8 cellular contexts compared by ENCODE assay signal in the genomic region with DNA sequence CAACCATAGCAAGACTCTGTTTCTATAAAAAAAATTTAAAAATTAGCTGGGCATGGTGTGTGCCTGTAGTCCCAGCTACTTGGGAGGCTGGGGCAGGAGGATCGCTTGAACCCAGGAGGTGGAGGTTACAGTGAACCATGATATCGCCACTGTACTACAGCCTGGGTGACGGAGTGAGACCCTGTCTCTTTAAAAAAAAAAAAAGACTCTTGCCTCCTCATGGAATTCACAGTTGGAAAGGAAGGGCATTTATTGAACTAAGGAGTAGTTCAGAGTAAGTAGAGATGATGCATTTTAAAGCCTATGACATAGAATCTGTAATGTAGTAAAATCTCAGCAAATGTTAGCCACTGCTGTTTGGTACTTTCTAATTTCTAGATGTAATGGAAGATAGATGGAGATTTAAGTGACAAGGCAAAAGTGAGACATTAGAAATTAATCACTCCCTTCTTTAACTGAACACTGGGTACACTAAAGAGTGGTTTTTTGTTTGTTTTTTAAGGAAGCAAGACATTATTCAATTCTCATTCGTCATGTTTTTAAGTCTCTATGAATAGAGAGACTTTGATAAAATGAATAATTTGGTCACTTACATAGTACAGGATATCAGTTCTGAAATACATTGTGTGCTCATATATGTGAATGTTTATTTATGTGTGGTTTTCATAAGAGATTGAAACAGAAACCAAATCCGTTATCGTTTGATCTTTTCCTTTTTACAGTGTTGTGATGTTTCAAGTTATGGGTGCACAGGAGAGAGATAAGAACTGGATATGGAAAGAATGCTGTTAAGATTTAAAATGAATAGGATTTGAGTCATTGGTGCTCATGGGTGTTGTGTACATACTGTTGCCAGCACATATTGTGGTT. TPM values are rescaled to one million over a fixed set of nuclear protein-coding genes. Genes with fewer than 3 reads are reported as not detected.
A peak's percentile ranks its signal among the peaks of the same experiment; 100 is the strongest.
DNase-seq lines count a peak whose midpoint lies in the region; ATAC-seq, FAIRE-seq and TF ChIP-seq lines count a peak whose summit lies in the region.

No MANE protein-coding gene starts in this region.

- H2AFZ ChIP-seq in GM12878 (ENCODE audit: control insufficient read depth, low read depth, low read length): no peak overlapping the region

- in situ Hi-C loops in GM12878 (cut with MboI): no loop called here

- CTCF ChIA-PET in CD4-positive, alpha-beta T cell (lab: Charles Lee): no interaction called here
- CTCF ChIA-PET in GM12878 (lab: Yijun Ruan, JAX): interaction anchor here (1.0 kb wide), 1 partner anchor 12 kb away, joined by 3 read pairs; no protein-coding TSS in a partner anchor

- POLR2A ChIA-PET in CD4-positive, alpha-beta T cell (lab: Charles Lee): interaction anchor here (1.0 kb wide), 1 partner anchor 10 kb away, joined by 5 read pairs; no protein-coding TSS in a partner anchor
- POLR2A ChIA-PET in GM12878 (lab: Charles Lee): no interaction called here

- no peak for TF ChIP-seq POLR2A in GM12878 (IDR thresholded peaks at IDR 0.05; ENCODE audit: low read depth, low read length)

- peaks cover 19% of the 10 kb centered on the region for H3K9me3 ChIP-seq in CD4-positive, alpha-beta T cell (ENCODE audit: control insufficient read depth, low read length)
- H3K9me3 ChIP-seq in GM12878 (replicated peaks; ENCODE audit: control insufficient read depth, insufficient read depth, low read length): peaks cover 30% of the 10 kb centered on the region

- H3K27me3 Mint-ChIP-seq in CD4-positive, alpha-beta T cell: no peaks in the 10 kb centered on the region
- H3K27me3 Mint-ChIP-seq in memory B cell: no peaks in the 10 kb centered on the region

- peaks cover 5 to 12% of the 10 kb centered on the region in 2 experiments for H3K36me3 ChIP-seq in GM12878 (ENCODE audit: control insufficient read depth in 2 of 2, insufficient read depth in 2 of 2, low read length in 1 of 2)

- RAD21 ChIA-PET in GM12878 (lab: Charles Lee; ENCODE audit: unreplicated experiment): interaction anchor here (0.7 kb wide), 1 partner anchor 11 kb away, joined by 3 read pairs; no protein-coding TSS in a partner anchor

- TF ChIP-seq CTCF in CD4-positive, alpha-beta T cell (IDR thresholded peaks at IDR 0.05): no peak
- no peak for TF ChIP-seq CTCF in GM12878 (IDR thresholded peaks at IDR 0.05 in 2 of 3, conservative IDR thresholded peaks at IDR 0.05 in 1 of 3; ENCODE audit: control insufficient read depth in 2 of 3, extremely low read depth in 1 of 3, insufficient read depth in 1 of 3, low read depth in 3 of 3, low read length in 3 of 3)

- H3K4me2 ChIP-seq in GM12878 (ENCODE audit: control insufficient read depth, insufficient read depth): peak overlapping the region; percentile 78

- H3K79me2 ChIP-seq in GM12878 (ENCODE audit: control insufficient read depth, insufficient read depth, low read length): peaks cover 87% of the 10 kb centered on the region

- no TSS peak for BruUV-seq in GM12878 (replicated peaks; lab: Mats Ljungman, UMichigan)

- peak overlapping the region; percentile 60 for H3K4me3 Mint-ChIP-seq in CD4-positive, alpha-beta T cell
- peak overlapping the region; percentile 69 for H3K4me3 Mint-ChIP-seq in memory B cell

- H3K27me3 ChIP-seq in CD4-positive, alpha-beta T cell (ENCODE audit: control insufficient read depth, insufficient read depth, low read length): no peaks in the 10 kb centered on the region
- no peaks in the 10 kb centered on the region for H3K27me3 ChIP-seq in GM12878 (replicated peaks in 1 of 2; ENCODE audit: control insufficient read depth in 2 of 2, insufficient read depth in 2 of 2, low read length in 1 of 2)

- H3K4me1 Mint-ChIP-seq in CD4-positive, alpha-beta T cell (ENCODE audit: low read depth): peaks cover 67% of the 10 kb centered on the region
- H3K4me1 Mint-ChIP-seq in memory B cell: peaks cover 16% of the 10 kb centered on the region

- H3K27ac Mint-ChIP-seq in CD4-positive, alpha-beta T cell: peak overlapping the region; percentile 80
- H3K27ac Mint-ChIP-seq in memory B cell: peak overlapping the region; percentile 87

- no peak for TF ChIP-seq RAD21 in GM12878 (IDR thresholded peaks at IDR 0.05; ENCODE audit: insufficient read depth, low read depth, low read length)

- 49% methylated on average over 6 of the region's 6 CpGs for WGBS in GM12878 (ENCODE audit: insufficient coverage, insufficient replicate concordance, low lambda C conversion rate, missing lambda C conversion rate)

- no peak overlapping the region for H3K9ac ChIP-seq in GM12878 (ENCODE audit: control insufficient read depth, insufficient read depth, low read length)

- SMC1A ChIA-PET in GM12878 (lab: Charles Lee; ENCODE audit: uncharacterized antibody, unreplicated experiment): interaction anchor here (1.0 kb wide), 2 partner anchors 9 to 11 kb away, joined by 4 read pairs; no protein-coding TSS in a partner anchor

- peaks cover 13% of the 10 kb centered on the region for H3K9me3 Mint-ChIP-seq in CD4-positive, alpha-beta T cell
- peaks cover 7% of the 10 kb centered on the region for H3K9me3 Mint-ChIP-seq in memory B cell

- no peak for DNase-seq in CD4-positive, alpha-beta T cell
- DNase-seq in Jurkat, Clone E6-1 (ENCODE audit: low read depth, low spot score): peak; percentile 22
- DNase-seq in GM12878 (ENCODE audit: low read depth, low spot score) (no peak), memory B cell (ENCODE audit: low spot score in 2 of 2) (no peak), NCI-H1105 treated with DMSO at 0.1 percent for 48 hours (lab: John Stamatoyannopoulos, UW) (no peak)
- DNase-seq in effector CD4-positive, alpha-beta T cell: no peak
- DNase-seq in stimulated activated naive CD4-positive, alpha-beta T cell treated with Interleukin-2 at 50 U/mL for 16 hours (lab: John Stamatoyannopoulos, UW): no peak

- H4K20me1 ChIP-seq in GM12878 (ENCODE audit: control insufficient read depth, insufficient read depth): no peaks in the 10 kb centered on the region

- TF ChIP-seq EP300 in GM12878 (IDR thresholded peaks at IDR 0.05; ENCODE audit: borderline replicate concordance in 1 of 2, control insufficient read depth in 1 of 2, low read depth in 2 of 2, low read length in 2 of 2): no peak

- intact Hi-C loops in CD4-positive, alpha-beta T cell (cut with DNase I, micrococcal nuclease): no loop called here
- intact Hi-C loops in GM12878 (cut with micrococcal nuclease; ENCODE audit: unreplicated experiment): no loop called here

- peak overlapping the region; percentile 31 for H3K27ac ChIP-seq in CD4-positive, alpha-beta T cell (ENCODE audit: low read depth, low read length)
- peak overlapping the region; percentile 35 for H3K27ac ChIP-seq in GM12878 (ENCODE audit: control insufficient read depth, insufficient read depth)

- H3K4me1 ChIP-seq in GM12878 (ENCODE audit: control insufficient read depth, insufficient read depth, low read length): no peaks in the 10 kb centered on the region

- H3K4me3 ChIP-seq in Jurkat, Clone E6-1 (ENCODE audit: low read length): no peak overlapping the region
- peak overlapping the region; percentile 19; the same call in 1 of the 2 replicates for H3K4me3 ChIP-seq in GM12878

- ATAC-seq in CD4-positive, alpha-beta T cell (ENCODE audit: poor library complexity): peak; percentile 82
- ATAC-seq in GM21367 (IDR thresholded peaks at IDR 0.05; ENCODE audit: unreplicated experiment) (peak; percentile 72), GM12878 (peak; percentile 89), memory B cell (ENCODE audit: low read depth) (peak; percentile 63)

- peak; percentile 83 for FAIRE-seq in GM12878 (lab: Jason Lieb, UNC)

- peaks cover 48% of the 10 kb centered on the region for H3K36me3 Mint-ChIP-seq in CD4-positive, alpha-beta T cell (ENCODE audit: low read depth)
- H3K36me3 Mint-ChIP-seq in memory B cell: peaks cover 22% of the 10 kb centered on the region

TF ChIP-seq in GM12878, 131 proteins besides CTCF, POLR2A, EP300 and RAD21 (continues in another document):
- TF ChIP-seq, protein P1, sequence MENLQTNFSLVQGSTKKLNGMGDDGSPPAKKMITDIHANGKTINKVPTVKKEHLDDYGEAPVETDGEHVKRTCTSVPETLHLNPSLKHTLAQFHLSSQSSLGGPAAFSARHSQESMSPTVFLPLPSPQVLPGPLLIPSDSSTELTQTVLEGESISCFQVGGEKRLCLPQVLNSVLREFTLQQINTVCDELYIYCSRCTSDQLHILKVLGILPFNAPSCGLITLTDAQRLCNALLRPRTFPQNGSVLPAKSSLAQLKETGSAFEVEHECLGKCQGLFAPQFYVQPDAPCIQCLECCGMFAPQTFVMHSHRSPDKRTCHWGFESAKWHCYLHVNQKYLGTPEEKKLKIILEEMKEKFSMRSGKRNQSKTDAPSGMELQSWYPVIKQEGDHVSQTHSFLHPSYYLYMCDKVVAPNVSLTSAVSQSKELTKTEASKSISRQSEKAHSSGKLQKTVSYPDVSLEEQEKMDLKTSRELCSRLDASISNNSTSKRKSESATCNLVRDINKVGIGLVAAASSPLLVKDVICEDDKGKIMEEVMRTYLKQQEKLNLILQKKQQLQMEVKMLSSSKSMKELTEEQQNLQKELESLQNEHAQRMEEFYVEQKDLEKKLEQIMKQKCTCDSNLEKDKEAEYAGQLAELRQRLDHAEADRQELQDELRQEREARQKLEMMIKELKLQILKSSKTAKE (IDR thresholded peaks at IDR 0.05; ENCODE audit: low read depth, poor library complexity, severe bottlenecking): peak; percentile 11
- TF ChIP-seq TCF7 (IDR thresholded peaks at IDR 0.05; ENCODE audit: borderline replicate concordance) (0 out of 2 replicates have a peak, but pooled peaks have one; percentile 26), BRCA1 (IDR thresholded peaks at IDR 0.05; ENCODE audit: low read depth, low read length) (no peak)

RNA-seq across cellular contexts. Expression of gene FOXN2, which starts 29.3 kb away (rescaled TPM):
- 10 to 100 TPM; 55.5 to 56.8 TPM for total RNA-seq in CD4-positive, alpha-beta T cell
- 5.4 TPM for polyA plus RNA-seq in Jurkat, Clone E6-1 (2012; ENCODE audit: insufficient read depth, insufficient read length)
- total RNA-seq in GM12878 (2013; cell fraction: nucleolus; rRNA removed): 46.2 and 53.4 TPM in 2 replicates
- total RNA-seq in GM12878 (2014; rRNA removed) (32.5 and 36.6 TPM in 2 replicates), GM12878 (2014; rRNA removed; fragmentation: Illumina TruSeq; extraction: Trizol) (34.4 and 34.7 TPM in 2 replicates), GM12878 (2021) (26.6 and 29.9 TPM in 2 replicates)
- polyA plus RNA-seq in GM12878 (2011; ENCODE audit: low read depth): 4.8 TPM
- polyA plus RNA-seq in GM12878 (2011; rRNA removed) (28.7 and 36.0 TPM in 2 replicates), GM12878 (2014; fragmentation: Illumina TruSeq; extraction: Trizol) (26.5 and 27.0 TPM in 2 replicates), GM12878 (2014; fragmentation: Nextera tagmentation; extraction: Ambion mirVana) (10 to 100 TPM in 1 of 2 experiments, 1 to 10 TPM in 1; 10.0 to 27.4 TPM), GM12878 (2014; rRNA removed) (10.8 and 12.7 TPM in 2 replicates), GM12878 (2016; fragmentation: Nextera tagmentation; extraction: Ambion mirVana) (10 to 100 TPM; 29.7 to 30.4 TPM)
- 13.0 and 15.2 TPM in 2 replicates for polyA plus RNA-seq in GM12878 (2011; cell fraction: cytosol; rRNA removed)
- polyA plus RNA-seq in GM12878 (2011; cell fraction: nucleus; rRNA removed): 13.7 and 14.3 TPM in 2 replicates
- polyA plus RNA-seq in GM12878 (2012): 6.2 and 9.2 TPM in 2 replicates
- polyA minus RNA-seq in GM12878 (2011; rRNA and poly(A)+ RNA removed): 37.4 and 53.0 TPM in 2 replicates
- polyA minus RNA-seq in GM12878 (2011; cell fraction: cytosol; rRNA and poly(A)+ RNA removed): 15.3 and 19.9 TPM in 2 replicates
- 19.0 and 30.0 TPM in 2 replicates for polyA minus RNA-seq in GM12878 (2011; cell fraction: nucleus; rRNA and poly(A)+ RNA removed)
